1 cellular context compared by ENCODE assay signal in the genomic region with DNA sequence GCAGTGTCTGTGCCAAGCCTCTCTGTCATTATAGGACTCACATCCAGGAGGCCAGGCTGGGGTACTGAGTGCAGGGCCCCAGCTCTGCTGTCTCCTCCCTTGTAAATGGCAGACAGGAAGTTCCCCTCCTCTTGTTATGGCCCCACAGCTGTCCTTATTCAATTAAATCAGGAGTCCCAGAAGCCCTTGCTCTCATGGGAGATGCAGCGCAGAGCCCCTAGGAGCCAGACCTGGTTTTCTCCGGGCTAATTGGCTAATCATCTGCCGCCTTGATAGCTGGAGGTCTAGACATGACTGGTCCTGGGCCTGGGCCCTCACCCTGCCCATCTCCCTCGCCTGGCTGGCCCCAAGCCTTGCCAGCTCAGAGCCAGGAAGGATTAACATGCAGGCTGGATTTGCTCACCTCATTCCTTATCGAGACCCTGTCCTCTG.
A peak's percentile ranks its signal among the peaks of the same experiment; 100 is the strongest.
TF ChIP-seq lines count a peak whose summit lies in the region.

No MANE protein-coding gene starts in this region.

TF ChIP-seq in SK-N-SH treated with all-trans-retinoic acid at 6 μM for 48 hours, 23 proteins besides CTCF, POLR2A, EP300 and RAD21 (continued from another document):
- TF ChIP-seq, protein P1, sequence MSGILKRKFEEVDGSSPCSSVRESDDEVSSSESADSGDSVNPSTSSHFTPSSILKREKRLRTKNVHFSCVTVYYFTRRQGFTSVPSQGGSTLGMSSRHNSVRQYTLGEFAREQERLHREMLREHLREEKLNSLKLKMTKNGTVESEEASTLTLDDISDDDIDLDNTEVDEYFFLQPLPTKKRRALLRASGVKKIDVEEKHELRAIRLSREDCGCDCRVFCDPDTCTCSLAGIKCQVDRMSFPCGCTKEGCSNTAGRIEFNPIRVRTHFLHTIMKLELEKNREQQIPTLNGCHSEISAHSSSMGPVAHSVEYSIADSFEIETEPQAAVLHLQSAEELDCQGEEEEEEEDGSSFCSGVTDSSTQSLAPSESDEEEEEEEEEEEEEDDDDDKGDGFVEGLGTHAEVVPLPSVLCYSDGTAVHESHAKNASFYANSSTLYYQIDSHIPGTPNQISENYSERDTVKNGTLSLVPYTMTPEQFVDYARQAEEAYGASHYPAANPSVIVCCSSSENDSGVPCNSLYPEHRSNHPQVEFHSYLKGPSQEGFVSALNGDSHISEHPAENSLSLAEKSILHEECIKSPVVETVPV (CRISPR knock-in tag; IDR thresholded peaks at IDR 0.05), result no peak
- peak; percentile 81; the same call in 1 of the 2 replicates for TF ChIP-seq PPARA (CRISPR knock-in tag; IDR thresholded peaks at IDR 0.05; ENCODE audit: borderline replicate concordance)
- TF ChIP-seq, protein P2, sequence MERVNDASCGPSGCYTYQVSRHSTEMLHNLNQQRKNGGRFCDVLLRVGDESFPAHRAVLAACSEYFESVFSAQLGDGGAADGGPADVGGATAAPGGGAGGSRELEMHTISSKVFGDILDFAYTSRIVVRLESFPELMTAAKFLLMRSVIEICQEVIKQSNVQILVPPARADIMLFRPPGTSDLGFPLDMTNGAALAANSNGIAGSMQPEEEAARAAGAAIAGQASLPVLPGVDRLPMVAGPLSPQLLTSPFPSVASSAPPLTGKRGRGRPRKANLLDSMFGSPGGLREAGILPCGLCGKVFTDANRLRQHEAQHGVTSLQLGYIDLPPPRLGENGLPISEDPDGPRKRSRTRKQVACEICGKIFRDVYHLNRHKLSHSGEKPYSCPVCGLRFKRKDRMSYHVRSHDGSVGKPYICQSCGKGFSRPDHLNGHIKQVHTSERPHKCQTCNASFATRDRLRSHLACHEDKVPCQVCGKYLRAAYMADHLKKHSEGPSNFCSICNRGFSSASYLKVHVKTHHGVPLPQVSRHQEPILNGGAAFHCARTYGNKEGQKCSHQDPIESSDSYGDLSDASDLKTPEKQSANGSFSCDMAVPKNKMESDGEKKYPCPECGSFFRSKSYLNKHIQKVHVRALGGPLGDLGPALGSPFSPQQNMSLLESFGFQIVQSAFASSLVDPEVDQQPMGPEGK (CRISPR knock-in tag; IDR thresholded peaks at IDR 0.05; ENCODE audit: borderline replicate concordance), result no peak
- TF ChIP-seq, protein P3, sequence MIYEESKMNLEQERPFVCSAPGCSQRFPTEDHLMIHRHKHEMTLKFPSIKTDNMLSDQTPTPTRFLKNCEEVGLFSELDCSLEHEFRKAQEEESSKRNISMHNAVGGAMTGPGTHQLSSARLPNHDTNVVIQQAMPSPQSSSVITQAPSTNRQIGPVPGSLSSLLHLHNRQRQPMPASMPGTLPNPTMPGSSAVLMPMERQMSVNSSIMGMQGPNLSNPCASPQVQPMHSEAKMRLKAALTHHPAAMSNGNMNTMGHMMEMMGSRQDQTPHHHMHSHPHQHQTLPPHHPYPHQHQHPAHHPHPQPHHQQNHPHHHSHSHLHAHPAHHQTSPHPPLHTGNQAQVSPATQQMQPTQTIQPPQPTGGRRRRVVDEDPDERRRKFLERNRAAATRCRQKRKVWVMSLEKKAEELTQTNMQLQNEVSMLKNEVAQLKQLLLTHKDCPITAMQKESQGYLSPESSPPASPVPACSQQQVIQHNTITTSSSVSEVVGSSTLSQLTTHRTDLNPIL (CRISPR knock-in tag; IDR thresholded peaks at IDR 0.05; ENCODE audit: low read depth), result no peak
- no peak for TF ChIP-seq CSDC2 (CRISPR knock-in tag; IDR thresholded peaks at IDR 0.05)
- no peak for TF ChIP-seq OSR1 (CRISPR knock-in tag; IDR thresholded peaks at IDR 0.05)
- no peak for TF ChIP-seq BACH2 (CRISPR knock-in tag; IDR thresholded peaks at IDR 0.05; ENCODE audit: borderline replicate concordance)
- TF ChIP-seq, protein P4, sequence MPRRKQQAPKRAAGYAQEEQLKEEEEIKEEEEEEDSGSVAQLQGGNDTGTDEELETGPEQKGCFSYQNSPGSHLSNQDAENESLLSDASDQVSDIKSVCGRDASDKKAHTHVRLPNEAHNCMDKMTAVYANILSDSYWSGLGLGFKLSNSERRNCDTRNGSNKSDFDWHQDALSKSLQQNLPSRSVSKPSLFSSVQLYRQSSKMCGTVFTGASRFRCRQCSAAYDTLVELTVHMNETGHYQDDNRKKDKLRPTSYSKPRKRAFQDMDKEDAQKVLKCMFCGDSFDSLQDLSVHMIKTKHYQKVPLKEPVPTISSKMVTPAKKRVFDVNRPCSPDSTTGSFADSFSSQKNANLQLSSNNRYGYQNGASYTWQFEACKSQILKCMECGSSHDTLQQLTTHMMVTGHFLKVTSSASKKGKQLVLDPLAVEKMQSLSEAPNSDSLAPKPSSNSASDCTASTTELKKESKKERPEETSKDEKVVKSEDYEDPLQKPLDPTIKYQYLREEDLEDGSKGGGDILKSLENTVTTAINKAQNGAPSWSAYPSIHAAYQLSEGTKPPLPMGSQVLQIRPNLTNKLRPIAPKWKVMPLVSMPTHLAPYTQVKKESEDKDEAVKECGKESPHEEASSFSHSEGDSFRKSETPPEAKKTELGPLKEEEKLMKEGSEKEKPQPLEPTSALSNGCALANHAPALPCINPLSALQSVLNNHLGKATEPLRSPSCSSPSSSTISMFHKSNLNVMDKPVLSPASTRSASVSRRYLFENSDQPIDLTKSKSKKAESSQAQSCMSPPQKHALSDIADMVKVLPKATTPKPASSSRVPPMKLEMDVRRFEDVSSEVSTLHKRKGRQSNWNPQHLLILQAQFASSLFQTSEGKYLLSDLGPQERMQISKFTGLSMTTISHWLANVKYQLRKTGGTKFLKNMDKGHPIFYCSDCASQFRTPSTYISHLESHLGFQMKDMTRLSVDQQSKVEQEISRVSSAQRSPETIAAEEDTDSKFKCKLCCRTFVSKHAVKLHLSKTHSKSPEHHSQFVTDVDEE (CRISPR knock-in tag; IDR thresholded peaks at IDR 0.05), result peak; percentile 96
- no peak for TF ChIP-seq ZFP3 (CRISPR knock-in tag; IDR thresholded peaks at IDR 0.05)
- peak; percentile 41; the same call in 1 of the 2 replicates for TF ChIP-seq ZNF8 (CRISPR knock-in tag; IDR thresholded peaks at IDR 0.05)
- TF ChIP-seq ISL1 (CRISPR knock-in tag; IDR thresholded peaks at IDR 0.05), result no peak
- 0 out of 2 replicates have a peak, but pooled peaks have one; percentile 82 for TF ChIP-seq ZNF565 (CRISPR knock-in tag; conservative IDR thresholded peaks at IDR 0.05; ENCODE audit: low read depth)
